Comparison of ENCODE assay signal across 9 cellular contexts in genomic region chr3:100602506-100603444, GRCh38. TPM values are rescaled to one million over a fixed set of nuclear protein-coding genes. Genes with fewer than 3 reads are reported as not detected.
DNase-seq lines count a peak whose midpoint lies in the region; ATAC-seq, FAIRE-seq and TF ChIP-seq lines count a peak whose summit lies in the region.
"Had no signal": no experiment of that assay in that cellular context is flagged by ENCODE, and none has a peak within 500 bp of the region (broad histone marks: within the 10 kb centered on the region; RNA-seq: fewer than 3 reads in every experiment).

No MANE protein-coding gene starts in this region.

- H3K9ac ChIP-seq in OCI-LY1 (ENCODE audit: low read length) (no peak overlapping the region), H1 (replicated peaks in 1 of 4; ENCODE audit: extremely low read depth in 1 of 4, low read depth in 3 of 4, low read length in 3 of 4) (no peak overlapping the region)

- no peak overlapping the region for H3K56ac ChIP-seq in H1 (replicated peaks; ENCODE audit: insufficient read length, low read depth, low read length)

- H2BK5ac ChIP-seq in H1 (ENCODE audit: low read depth, low read length), result no peak overlapping the region

- no peak overlapping the region for H3K27ac ChIP-seq in OCI-LY1 (ENCODE audit: low read depth, low read length, poor library complexity, severe bottlenecking)
- no peak overlapping the region for H3K27ac ChIP-seq in H1 (ENCODE audit: low read depth, low read length)
- H3K27ac ChIP-seq in spleen, result peak overlapping the region; percentile 22 to 75 (median 68)

- no peak overlapping the region for H2BK12ac ChIP-seq in H1 (ENCODE audit: low read depth, low read length)

- H3K9me3 ChIP-seq in OCI-LY1 (ENCODE audit: low read length) (no peaks in the 10 kb centered on the region), H1 (ENCODE audit: insufficient read depth in 2 of 2, low read depth in 1 of 2, low read length in 1 of 2) (peaks cover 0 to 3% of the 10 kb centered on the region in 2 experiments; a peak in 1 of 4 replicates), spleen (peaks cover 0 to 11% (median 2%) of the 10 kb centered on the region in 8 donors)

- 68% methylated on average over 7 of the region's 7 CpGs; no CpG with 5 or more reads in 1 of the 2 experiments for WGBS in H1 (ENCODE audit: extremely low coverage in 1 of 2, insufficient coverage in 1 of 2, insufficient read length in 1 of 2, insufficient replicate concordance in 2 of 2, low coverage in 1 of 2, low lambda C conversion rate in 2 of 2, missing lambda C conversion rate in 1 of 2), 2 experiments
- WGBS in spleen, 5 donors, result 34 to 46% (median 40%) methylated on average over 7 of the region's 7 CpGs

- no peaks in the 10 kb centered on the region for H3K23me2 ChIP-seq in H1 (ENCODE audit: low read depth, low read length)

- peak; percentile 37 for ATAC-seq in HG02759 (IDR thresholded peaks at IDR 0.05; ENCODE audit: unreplicated experiment)

- H3K4me2 ChIP-seq in OCI-LY1 (ENCODE audit: low read length) (peak overlapping the region; percentile 25; the same call in 1 of the 2 replicates), H1 (ENCODE audit: insufficient read depth in 1 of 2, low read depth in 2 of 2, low read length in 2 of 2) (no peak overlapping the region)

- CTCF ChIA-PET in H1 (lab: Charles Lee; ENCODE audit: partially characterized antibody), result interaction anchor here (0.6 to 7.7 kb wide), 15 partner anchors 12 to 922 kb away, joined by 3 to 62 read pairs (median 3); no protein-coding TSS in a partner anchor

- no peak overlapping the region for H2AFZ ChIP-seq in OCI-LY1 (ENCODE audit: low read length)
- H2AFZ ChIP-seq in H1 (ENCODE audit: low read length), result peak overlapping the region; percentile 93; the same call in 1 of the 2 replicates

- no peak overlapping the region for H3K18ac ChIP-seq in H1 (ENCODE audit: extremely low read depth, low read length)

- no peak overlapping the region for H2AK5ac ChIP-seq in H1 (ENCODE audit: low read depth, low read length)

- intact Hi-C loops in spleen (cut with DNase I; ENCODE audit: low total_unique reads), result no loop called here
- intact Hi-C loops in posterior vena cava (cut with DNase I), result loop anchor here in 1 of 2 donors (10.0 kb wide), 1 partner anchor 138 kb away; no protein-coding TSS in a partner anchor

- TF ChIP-seq CTCF in OCI-LY1 (IDR thresholded peaks at IDR 0.05; ENCODE audit: low read length) (no peak), H1 (IDR thresholded peaks at IDR 0.05; ENCODE audit: control extremely low read depth in 1 of 3, insufficient read depth in 1 of 3, low read depth in 1 of 3, low read length in 3 of 3) (no peak), spleen (IDR thresholded peaks at IDR 0.05 in 8 of 11, conservative IDR thresholded peaks at IDR 0.05 in 3 of 11) (no peak)

- DNase-seq in DMS153 (lab: John Stamatoyannopoulos, UW) (peak; percentile 2), DMS153 treated with DMSO at 0.1 percent for 48 hours (lab: John Stamatoyannopoulos, UW; ENCODE audit: unreplicated experiment) (no peak), H1 (ENCODE audit: low read depth in 1 of 2, low spot score in 2 of 2) (no peak), spleen (no peak), posterior vena cava (ENCODE audit: low spot score) (no peak), ureter (ENCODE audit: low spot score) (no peak)

- no peaks in the 10 kb centered on the region for H3F3A ChIP-seq in OCI-LY1 (ENCODE audit: insufficient read depth, low read length)

- no peak overlapping the region for H2BK20ac ChIP-seq in H1 (ENCODE audit: low read length)

- H2BK15ac ChIP-seq in H1 (ENCODE audit: low read length), result no peak overlapping the region

- H4K8ac ChIP-seq in H1 (ENCODE audit: extremely low read depth, insufficient read depth, low read length), result no peak overlapping the region

- no peaks in the 10 kb centered on the region for H3K9me2 ChIP-seq in OCI-LY1 (ENCODE audit: low read depth, low read length)

- H4K91ac ChIP-seq in H1 (replicated peaks; ENCODE audit: insufficient read length, low read length), result no peak overlapping the region

- H4K20me1 ChIP-seq in OCI-LY1 (ENCODE audit: insufficient read depth, low read length), result no peaks in the 10 kb centered on the region
- no peaks in the 10 kb centered on the region for H4K20me1 ChIP-seq in H1 (replicated peaks in 1 of 2; ENCODE audit: control insufficient read depth in 1 of 2, insufficient read depth in 2 of 2, low read length in 2 of 2)

- FAIRE-seq in H1 (lab: Jason Lieb, UNC), result no peak
- FAIRE-seq: A204.1 had no signal

- no peak for TF ChIP-seq POLR2A in H1 (IDR thresholded peaks at IDR 0.05; ENCODE audit: control extremely low read depth in 1 of 2, low read depth in 2 of 2, low read length in 2 of 2)
- no peak for TF ChIP-seq POLR2A in spleen (IDR thresholded peaks at IDR 0.05)

- no peak for TF ChIP-seq EP300 in H1 (IDR thresholded peaks at IDR 0.05; ENCODE audit: borderline replicate concordance in 1 of 2, low read depth in 2 of 2, low read length in 2 of 2)

- no peaks in the 10 kb centered on the region for H3K79me1 ChIP-seq in H1 (ENCODE audit: low read depth, low read length)

- no peak overlapping the region for H3K23ac ChIP-seq in H1 (ENCODE audit: insufficient read length)

- H2BK120ac ChIP-seq in H1 (replicated peaks; ENCODE audit: low read depth, low read length), result no peak overlapping the region

- H3K27me3 ChIP-seq in OCI-LY1 (ENCODE audit: insufficient read depth, low read length), result no peaks in the 10 kb centered on the region
- H3K27me3 ChIP-seq in H1 (replicated peaks in 1 of 4; ENCODE audit: control insufficient read depth in 3 of 4, extremely low read depth in 1 of 4, insufficient read depth in 3 of 4, low read length in 3 of 4), result no peaks in the 10 kb centered on the region
- no peaks in the 10 kb centered on the region for H3K27me3 ChIP-seq in spleen (replicated peaks in 1 of 7)

- TF ChIP-seq RAD21 in H1 (IDR thresholded peaks at IDR 0.05 in 1 of 2, conservative IDR thresholded peaks at IDR 0.05 in 1 of 2; ENCODE audit: low read depth in 2 of 2, low read length in 2 of 2), result no peak

- POLR2A ChIA-PET in H1 (lab: Charles Lee; ENCODE audit: partially characterized antibody), result interaction anchor here (0.7 kb wide), 1 partner anchor 202 kb away, joined by 3 read pairs; the partner anchor contains the start of genes LNP1 and TOMM70

- no peak overlapping the region for H4K5ac ChIP-seq in H1 (ENCODE audit: insufficient read length, low read depth, low read length)

- H3K79me2 ChIP-seq in OCI-LY1 (ENCODE audit: insufficient read depth, low read length) (no peaks in the 10 kb centered on the region), H1 (ENCODE audit: control insufficient read depth in 1 of 2, insufficient read depth in 2 of 2, low read length in 2 of 2) (no peaks in the 10 kb centered on the region)

- no peak overlapping the region for H3K4ac ChIP-seq in H1 (replicated peaks; ENCODE audit: insufficient read length, low read depth, low read length)

- H3K36me3 ChIP-seq in OCI-LY1 (ENCODE audit: insufficient read depth, low read length) (no peaks in the 10 kb centered on the region), H1 (ENCODE audit: control insufficient read depth in 2 of 4, insufficient read depth in 4 of 4, low read length in 3 of 4) (no peaks in the 10 kb centered on the region), spleen (no peaks in the 10 kb centered on the region)

- H3K4me3 ChIP-seq in OCI-LY1 (ENCODE audit: low read depth, low read length, poor library complexity, severe bottlenecking) (no peak overlapping the region), H1 (ENCODE audit: extremely low read depth in 1 of 4, insufficient read depth in 2 of 4, low read depth in 3 of 4, low read length in 4 of 4) (no peak overlapping the region), spleen (peak overlapping the region in 4 of 8 donors; percentile 4 to 52 (median 16))

- H3K14ac ChIP-seq in H1 (ENCODE audit: insufficient read length), result no peak overlapping the region

- no peaks in the 10 kb centered on the region for H3K4me1 ChIP-seq in OCI-LY1 (ENCODE audit: insufficient read depth, low read length, severe bottlenecking)
- H3K4me1 ChIP-seq in H1 (replicated peaks in 1 of 4; ENCODE audit: control insufficient read depth in 3 of 4, insufficient read depth in 4 of 4, low read length in 3 of 4), result peaks cover 0 to 2% (median 2%) of the 10 kb centered on the region in 4 experiments; a peak in 4 of 7 replicates
- peaks cover 0 to 19% (median 10%) of the 10 kb centered on the region in 6 donors for H3K4me1 ChIP-seq in spleen

TF ChIP-seq in H1, 55 proteins besides CTCF, POLR2A, EP300 and RAD21 (continues in another document):
- TF ChIP-seq EZH2 (IDR thresholded peaks at IDR 0.05; ENCODE audit: low read depth, low read length, severe bottlenecking) (no peak), BACH1 (IDR thresholded peaks at IDR 0.05; ENCODE audit: low read length) (peak; percentile 95), HDAC2 (IDR thresholded peaks at IDR 0.05; ENCODE audit: borderline replicate concordance in 1 of 2, low read depth in 2 of 2, low read length in 2 of 2) (no peak), BCL11A (IDR thresholded peaks at IDR 0.05; ENCODE audit: low read depth in 2 of 2, low read length in 2 of 2) (no peak), HDAC6 (IDR thresholded peaks at IDR 0.05; ENCODE audit: low read depth, low read length) (no peak), SIN3A (conservative IDR thresholded peaks at IDR 0.05 in 1 of 2, IDR thresholded peaks at IDR 0.05 in 1 of 2; ENCODE audit: low read depth in 1 of 2, low read length in 2 of 2) (no peak), PHF8 (conservative IDR thresholded peaks at IDR 0.05; ENCODE audit: low read depth, low read length) (no peak), JUND (IDR thresholded peaks at IDR 0.05; ENCODE audit: low read length) (peak; percentile 74; the same call in 1 of the 2 replicates), TAF7 (optimal IDR thresholded peaks at IDR 0.05; ENCODE audit: borderline replicate concordance, low read depth, low read length) (no peak), CREB1 (IDR thresholded peaks at IDR 0.05) (no peak), NANOG (IDR thresholded peaks at IDR 0.05; ENCODE audit: insufficient read depth, low read depth, low read length, poor library complexity, severe bottlenecking) (no peak), TAF1 (IDR thresholded peaks at IDR 0.05; ENCODE audit: low read depth, low read length) (no peak), MAFK (IDR thresholded peaks at IDR 0.05; ENCODE audit: low read depth, low read length) (peak; percentile 80)

RNA-seq across cellular contexts. Expression of gene ADGRG7, which starts 6.6 kb away (rescaled TPM):
- not detected in 2 replicates for total RNA-seq in H1 (2021; fragmentation: NEBNext Ultra II Directional; extraction: Animal tissue kit (Norgen Biotek cat#: 25700))
- polyA plus RNA-seq in H1 (2011; rRNA removed), result not detected in 2 replicates
- polyA plus RNA-seq in H1 (2011; cell fraction: cytosol; rRNA removed), result not detected
- polyA plus RNA-seq in H1 (2011; cell fraction: nucleus; rRNA removed), result not detected
- not detected in 4 replicates for polyA plus RNA-seq in H1 (2012, experiment 1 of 2)
- not detected for polyA plus RNA-seq in H1 (2012, experiment 2 of 2)
- polyA plus RNA-seq in H1 (2013, experiment 1 of 2), result not detected
- polyA plus RNA-seq in H1 (2013, experiment 2 of 2), result not detected
- polyA minus RNA-seq in H1 (2011; rRNA and poly(A)+ RNA removed), result not detected in 2 replicates
- polyA minus RNA-seq in H1 (2011; cell fraction: cytosol; rRNA and poly(A)+ RNA removed), result not detected
- polyA minus RNA-seq in H1 (2011; cell fraction: nucleus; rRNA and poly(A)+ RNA removed), result not detected
- total RNA-seq in spleen, result not detected
- polyA plus RNA-seq in spleen, result not detected
- not detected for total RNA-seq in posterior vena cava
- 0.78 TPM for total RNA-seq in ureter

Comparison
In these comparisons a context has a peak if more than half of its experiments do, and no peak if none do; other contexts are left out.
1. H3K27ac ChIP-seq: peak in spleen (8 of 8); none in OCI-LY1 (single experiment) and H1 (single experiment).